ENCODE assay signal across 8 cellular contexts in genomic region chrX:100687128-100687527, GRCh38.
A peak's percentile ranks its signal among the peaks of the same experiment; 100 is the strongest.
DNase-seq lines count a peak whose midpoint lies in the region; ATAC-seq lines count a peak whose summit lies in the region.

No MANE protein-coding gene starts in this region.

- DNase-seq in amniotic epithelial cell (ENCODE audit: low read depth) = peak; percentile 45
- DNase-seq in T1000 (lab: John Stamatoyannopoulos, UW) = no peak
- DNase-seq in DMS79 (lab: John Stamatoyannopoulos, UW) = no peak
- no peak for DNase-seq in activated effector memory CD4-positive, alpha-beta T cell treated with anti-CD3 and anti-CD28 coated beads, Interleukin-2, amount 50 U/mL, for 16 hours

- peak; percentile 34 for ATAC-seq in GM18519 (IDR thresholded peaks at IDR 0.05; ENCODE audit: low FRiP score, unreplicated experiment)
- peak; percentile 42 for ATAC-seq in GM21390 (IDR thresholded peaks at IDR 0.05; ENCODE audit: unreplicated experiment)
- ATAC-seq in HG03139 (IDR thresholded peaks at IDR 0.05; ENCODE audit: unreplicated experiment) = peak; percentile 30
- ATAC-seq in HG02840 (IDR thresholded peaks at IDR 0.05; ENCODE audit: low FRiP score, unreplicated experiment) = no peak
